13 cellular contexts compared by ENCODE assay signal in the genomic region with DNA sequence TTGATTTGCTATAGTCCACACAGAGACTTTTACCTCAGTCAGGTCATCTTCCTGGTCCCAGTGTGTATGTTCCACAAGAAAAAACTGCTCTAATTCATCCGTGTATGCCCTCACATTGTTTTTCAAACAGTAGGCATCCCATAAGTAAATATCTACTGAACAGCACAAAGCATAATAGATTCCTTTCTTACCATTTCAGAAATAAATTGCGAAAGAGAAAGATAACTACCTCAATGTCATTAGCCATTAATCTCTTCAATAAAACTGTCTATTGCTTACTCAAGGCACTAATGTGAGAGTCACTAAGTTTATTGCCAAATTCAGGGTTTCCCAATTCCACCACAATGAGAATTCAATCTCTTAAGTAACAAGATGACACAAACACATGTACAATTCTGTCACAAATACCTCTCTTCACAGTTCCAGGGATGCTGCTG. TPM values are rescaled to one million over a fixed set of nuclear protein-coding genes. Genes with fewer than 3 reads are reported as not detected.
DNase-seq lines count a peak whose midpoint lies in the region; TF ChIP-seq lines count a peak whose summit lies in the region.
"Had no signal": no experiment of that assay in that cellular context is flagged by ENCODE, and none has a peak within 500 bp of the region (broad histone marks: within the 10 kb centered on the region; RNA-seq: fewer than 3 reads in every experiment).

No MANE protein-coding gene starts in this region.

- H3K4me3 Mint-ChIP-seq in CD4-positive, alpha-beta memory T cell = peak overlapping the region in 2 of 8 donors; percentile 39 to 40
- H3K4me3 Mint-ChIP-seq: brain had no signal

- H3K79me2 ChIP-seq in fibroblast of lung (ENCODE audit: control insufficient read depth, insufficient read depth, low read length) = peaks cover 19% of the 10 kb centered on the region

- no peaks in the 10 kb centered on the region for H3K4me1 ChIP-seq in fibroblast of lung (ENCODE audit: control insufficient read depth, extremely low read depth, insufficient read depth, low read length)
- peaks cover 38% of the 10 kb centered on the region for H3K4me1 ChIP-seq in CD4-positive, alpha-beta memory T cell (ENCODE audit: insufficient read depth, low read length)

- no peaks in the 10 kb centered on the region for H3K9me3 ChIP-seq in fibroblast of lung (ENCODE audit: control insufficient read depth, insufficient read depth, low read depth, low read length)
- no peaks in the 10 kb centered on the region for H3K9me3 ChIP-seq in CD4-positive, alpha-beta memory T cell (ENCODE audit: control insufficient read depth in 1 of 2, low read length in 2 of 2)

- no peak for TF ChIP-seq CTCF in fibroblast of lung (conservative IDR thresholded peaks at IDR 0.05 in 1 of 2, IDR thresholded peaks at IDR 0.05 in 1 of 2; ENCODE audit: low read depth in 1 of 2, low read length in 2 of 2)

- intact Hi-C loops in CD4-positive, alpha-beta memory T cell (cut with micrococcal nuclease) = no loop called here

- H3K4me3 ChIP-seq in fibroblast of lung (replicated peaks in 1 of 4; ENCODE audit: control extremely low read depth in 1 of 4, insufficient read depth in 1 of 4, low read depth in 3 of 4, low read length in 4 of 4) = no peak overlapping the region
- H3K4me3 ChIP-seq in CD4-positive, alpha-beta memory T cell (ENCODE audit: low read length in 2 of 2) = no peak overlapping the region

- POLR2A ChIA-PET in CD4-positive, alpha-beta memory T cell (lab: Charles Lee; ENCODE audit: partially characterized antibody) = interaction anchor here (1.8 kb wide), 1 partner anchor 10 kb away, joined by 9 read pairs; the partner anchor contains the start of gene FBXW2

- peaks cover 28 to 61% of the 10 kb centered on the region in 2 donors for H3K36me3 Mint-ChIP-seq in CD4-positive, alpha-beta memory T cell

- DNase-seq in GM04504 (ENCODE audit: low read depth) = peak; percentile 79
- peak; percentile 66 for DNase-seq in NOMO-1 treated with dmso at 0.1 percent for 144 hours (lab: John Stamatoyannopoulos, UW; ENCODE audit: unreplicated experiment)
- peak; percentile 34 to 45 for DNase-seq in fibroblast of lung (ENCODE audit: low read depth in 2 of 2)
- DNase-seq in renal cortical epithelial cell (ENCODE audit: low read depth) = peak; percentile 97
- DNase-seq in T-helper 9 cell = no peak
- no peak for DNase-seq in stimulated activated CD4-positive, alpha-beta T cell treated with anti-CD3 and anti-CD28 coated beads, Interleukin-2, amount 100 ng/mL, for 48 hours
- DNase-seq in CD4-positive, alpha-beta memory T cell = no peak
- no peak for DNase-seq in activated CD4-positive, alpha-beta T cell treated with anti-CD3 and anti-CD28 coated beads for 48 hours
- DNase-seq: foreskin melanocyte; midbrain; NCI-H2171 treated with DMSO at 0.1 percent for 48 hours; stimulated activated CD4-positive, alpha-beta T cell treated with anti-CD3 and anti-CD28 coated beads, Interleukin-15, amount 100 ng/mL, for 24 hours had no signal

- CTCF ChIA-PET in CD4-positive, alpha-beta memory T cell (lab: Charles Lee; ENCODE audit: partially characterized antibody) = no interaction called here

- peaks cover 40 to 64% (median 50%) of the 10 kb centered on the region in 4 donors for H3K4me1 Mint-ChIP-seq in CD4-positive, alpha-beta memory T cell

- no peak overlapping the region for H2AFZ ChIP-seq in fibroblast of lung (ENCODE audit: low read length)

- H3K27me3 Mint-ChIP-seq in CD4-positive, alpha-beta memory T cell = no peaks in the 10 kb centered on the region
- H3K27me3 Mint-ChIP-seq: brain had no signal

- no peak overlapping the region for H3K27ac ChIP-seq in fibroblast of lung (ENCODE audit: insufficient read depth, low read length)
- no peak overlapping the region for H3K27ac ChIP-seq in CD4-positive, alpha-beta memory T cell (ENCODE audit: low read depth, low read length)

- no peaks in the 10 kb centered on the region for H3K27me3 ChIP-seq in fibroblast of lung (ENCODE audit: control insufficient read depth, insufficient read depth, low read length)
- H3K27me3 ChIP-seq in CD4-positive, alpha-beta memory T cell (ENCODE audit: insufficient read depth, low read length) = no peaks in the 10 kb centered on the region

- no peaks in the 10 kb centered on the region for H4K20me1 ChIP-seq in fibroblast of lung (ENCODE audit: control insufficient read depth, extremely low read depth, insufficient read depth, low read length)

- H3K36me3 ChIP-seq in fibroblast of lung (ENCODE audit: control insufficient read depth, insufficient read depth, low read length) = peaks cover 2% of the 10 kb centered on the region
- peaks cover 14% of the 10 kb centered on the region for H3K36me3 ChIP-seq in CD4-positive, alpha-beta memory T cell (ENCODE audit: insufficient read depth, low read length)

- peak overlapping the region in 3 of 7 donors; percentile 26 to 68 (median 37) for H3K27ac Mint-ChIP-seq in CD4-positive, alpha-beta memory T cell

- no peak overlapping the region for H3K9ac ChIP-seq in fibroblast of lung (ENCODE audit: insufficient read depth, low read length)

- no peaks in the 10 kb centered on the region for H3K9me3 Mint-ChIP-seq in CD4-positive, alpha-beta memory T cell
- H3K9me3 Mint-ChIP-seq: brain had no signal

- H3K4me2 ChIP-seq in fibroblast of lung (ENCODE audit: extremely low read depth, insufficient read depth, low read length) = no peak overlapping the region

RNA-seq across cellular contexts. Expression of gene FBXW2, which starts 9.6 kb away (rescaled TPM):
- total RNA-seq in fibroblast of lung (32.1 and 33.5 TPM in 2 replicates), renal cortical epithelial cell (24.3 and 43.9 TPM in 2 replicates)
- 69.7 and 77.5 TPM in 2 replicates for polyA plus RNA-seq in fibroblast of lung
- 43.9 and 48.9 TPM in 2 replicates for polyA plus RNA-seq in fibroblast of lung (2012)
- 43.8 and 49.3 TPM in 2 replicates for polyA minus RNA-seq in fibroblast of lung (ENCODE audit: low replicate concordance)
- total RNA-seq in CD4-positive, alpha-beta memory T cell = 10 to 100 TPM; 73.7 to 77.8 TPM
- 10 to 100 TPM; 40.5 to 45.1 TPM for polyA plus RNA-seq in CD4-positive, alpha-beta memory T cell

RNA-seq across cellular contexts. Expression of gene PSMD5, which starts 59.1 kb away (rescaled TPM):
- total RNA-seq in fibroblast of lung (31.8 and 33.9 TPM in 2 replicates), renal cortical epithelial cell (25.5 and 38.4 TPM in 2 replicates)
- 48.3 and 56.2 TPM in 2 replicates for polyA plus RNA-seq in fibroblast of lung
- 25.4 and 31.1 TPM in 2 replicates for polyA plus RNA-seq in fibroblast of lung (2012)
- polyA minus RNA-seq in fibroblast of lung (ENCODE audit: low replicate concordance) = 9.3 and 11.4 TPM in 2 replicates
- total RNA-seq in CD4-positive, alpha-beta memory T cell = 10 to 100 TPM; 46.4 to 59.0 TPM
- polyA plus RNA-seq in CD4-positive, alpha-beta memory T cell = 10 to 100 TPM; 23.1 to 25.7 TPM

Comparison
In these comparisons a context has a peak if more than half of its experiments do, and no peak if none do; other contexts are left out.
1. DNase-seq: peak in GM04504 (single experiment), NOMO-1 treated with dmso at 0.1 percent for 144 hours (single experiment), fibroblast of lung (2 of 2) and renal cortical epithelial cell (single experiment); none in T-helper 9 cell (single experiment), stimulated activated CD4-positive, alpha-beta T cell treated with anti-CD3 and anti-CD28 coated beads, Interleukin-2, amount 100 ng/mL, for 48 hours (0 of 2), CD4-positive, alpha-beta memory T cell (0 of 5) and activated CD4-positive, alpha-beta T cell treated with anti-CD3 and anti-CD28 coated beads for 48 hours (single experiment).